ENCODE assay signal across 20 cellular contexts in genomic region chr9:121732383-121732782, GRCh38.
DNase-seq lines count a peak whose midpoint lies in the region; ATAC-seq and TF ChIP-seq lines count a peak whose summit lies in the region.
"Had no signal": no experiment of that assay in that cellular context is flagged by ENCODE, and none has a peak within 500 bp of the region (broad histone marks: within the 10 kb centered on the region; RNA-seq: fewer than 3 reads in every experiment).

No MANE protein-coding gene starts in this region.

- no peak overlapping the region for H3K4me3 ChIP-seq in CD8-positive, alpha-beta memory T cell (ENCODE audit: low read length)
- H3K4me3 ChIP-seq in OCI-LY1 (ENCODE audit: low read depth, low read length, poor library complexity, severe bottlenecking), result no peak overlapping the region
- no peak overlapping the region for H3K4me3 ChIP-seq in lower lobe of right lung
- no peak overlapping the region for H3K4me3 ChIP-seq in stomach
- H3K4me3 ChIP-seq: GM23338, prostate gland had no signal

- H3K9ac ChIP-seq in OCI-LY1 (ENCODE audit: low read length), result no peak overlapping the region; the same call in 1 of the 2 replicates
- H3K9ac ChIP-seq: SK-N-SH had no signal

- no peaks in the 10 kb centered on the region for H3K9me3 ChIP-seq in CD8-positive, alpha-beta memory T cell (ENCODE audit: low read length)
- H3K9me3 ChIP-seq in OCI-LY1 (ENCODE audit: low read length) (no peaks in the 10 kb centered on the region), lower lobe of right lung (no peaks in the 10 kb centered on the region), stomach (no peaks in the 10 kb centered on the region)
- H3K9me3 ChIP-seq: prostate gland, SK-N-SH had no signal

- no peaks in the 10 kb centered on the region for H3K9me3 Mint-ChIP-seq in CD8-positive, alpha-beta memory T cell
- H3K9me3 Mint-ChIP-seq: GM23338, neural crest cell had no signal

- WGBS in stomach, 5 donors, result 75 to 87% (median 79%) methylated on average over 5 of the region's 5 CpGs

- H3K36me3 Mint-ChIP-seq in CD8-positive, alpha-beta memory T cell, result no peaks in the 10 kb centered on the region
- H3K36me3 Mint-ChIP-seq: CD4-positive, CD25-positive, alpha-beta regulatory T cell had no signal

- POLR2A ChIA-PET in CD8-positive, alpha-beta memory T cell (lab: Charles Lee), result no interaction called here

- peaks cover 19% of the 10 kb centered on the region for H3K4me1 ChIP-seq in CD8-positive, alpha-beta memory T cell (ENCODE audit: insufficient read depth, low read length)
- H3K4me1 ChIP-seq in OCI-LY1 (ENCODE audit: insufficient read depth, low read length, severe bottlenecking) (peaks cover 73% of the 10 kb centered on the region), lower lobe of right lung (peaks cover 90% of the 10 kb centered on the region), stomach (peaks cover 68 to 98% (median 89%) of the 10 kb centered on the region in 4 donors)

- H2AFZ ChIP-seq in OCI-LY1 (ENCODE audit: low read length), result no peak overlapping the region
- H2AFZ ChIP-seq: GM23338 had no signal

- H3K4me1 Mint-ChIP-seq in CD8-positive, alpha-beta memory T cell, result peaks cover 38 to 44% (median 43%) of the 10 kb centered on the region in 3 donors

- ATAC-seq in lower lobe of right lung (no peak), GM19455 (IDR thresholded peaks at IDR 0.05; ENCODE audit: unreplicated experiment) (no peak)
- ATAC-seq: GM23338 had no signal

- peaks cover 7 to 19% of the 10 kb centered on the region in 2 donors for H3K27me3 Mint-ChIP-seq in CD8-positive, alpha-beta memory T cell

- H3F3A ChIP-seq in OCI-LY1 (ENCODE audit: insufficient read depth, low read length), result no peaks in the 10 kb centered on the region

- intact Hi-C loops in lower lobe of right lung (cut with DNase I), result no loop called here
- intact Hi-C loops in stomach (cut with DNase I; ENCODE audit: low total_unique reads), result no loop called here

- H3K27ac ChIP-seq in CD8-positive, alpha-beta memory T cell (ENCODE audit: low read depth, low read length), result no peak overlapping the region
- H3K27ac ChIP-seq in OCI-LY1 (ENCODE audit: low read depth, low read length, poor library complexity, severe bottlenecking) (peak overlapping the region; percentile 70), lower lobe of right lung (peak overlapping the region; percentile 48), stomach (peak overlapping the region; percentile 37 to 94 (median 68))
- H3K27ac ChIP-seq: prostate gland had no signal

- H3K36me3 ChIP-seq in CD8-positive, alpha-beta memory T cell (ENCODE audit: insufficient read depth, low read length), result no peaks in the 10 kb centered on the region
- H3K36me3 ChIP-seq in OCI-LY1 (ENCODE audit: insufficient read depth, low read length) (no peaks in the 10 kb centered on the region), lower lobe of right lung (no peaks in the 10 kb centered on the region), stomach (no peaks in the 10 kb centered on the region)
- H3K36me3 ChIP-seq: prostate gland had no signal

- H3K27ac Mint-ChIP-seq in CD8-positive, alpha-beta memory T cell, result peak overlapping the region; percentile 40 to 99 (median 92)
- H3K27ac Mint-ChIP-seq: CD4-positive, CD25-positive, alpha-beta regulatory T cell; GM23338 had no signal

- H3K4me2 ChIP-seq in OCI-LY1 (ENCODE audit: low read length), result no peak overlapping the region; the same call in 1 of the 2 replicates
- H3K4me2 ChIP-seq: GM23338, SK-N-SH had no signal

- no peak for TF ChIP-seq POLR2A in stomach (IDR thresholded peaks at IDR 0.05)

- H3K79me2 ChIP-seq in OCI-LY1 (ENCODE audit: insufficient read depth, low read length), result no peaks in the 10 kb centered on the region

- DNase-seq in CD8-positive, alpha-beta memory T cell, result peak in 1 of 5 donors; percentile 10
- DNase-seq in lower lobe of right lung (no peak), stomach (no peak), NCI-H446 treated with DMSO at 0.1 percent for 48 hours (lab: John Stamatoyannopoulos, UW) (no peak), HuH-7 (ENCODE audit: low spot score) (no peak)
- DNase-seq: activated CD4-positive, alpha-beta T cell treated with anti-CD3 and anti-CD28 coated beads, Interleukin-2, amount 50 U/mL, for 4 hours; aorta; CD4-positive, CD25-positive, alpha-beta regulatory T cell; cerebellar nuclear complex; DMS53; effector CD8-positive, alpha-beta T cell; midbrain; NCI-H1930; RPMI8226; SK-N-SH had no signal

- no peaks in the 10 kb centered on the region for H4K20me1 ChIP-seq in OCI-LY1 (ENCODE audit: insufficient read depth, low read length)

- H3K4me3 Mint-ChIP-seq in CD8-positive, alpha-beta memory T cell, result peak overlapping the region; percentile 8 to 85 (median 73)
- H3K4me3 Mint-ChIP-seq: CD4-positive, CD25-positive, alpha-beta regulatory T cell; GM23338; neural crest cell had no signal

- CTCF ChIA-PET in CD8-positive, alpha-beta memory T cell (lab: Charles Lee), result interaction anchor here (1.1 kb wide), 1 partner anchor 249 kb away, joined by 3 read pairs; no protein-coding TSS in a partner anchor

- H3K27me3 ChIP-seq in CD8-positive, alpha-beta memory T cell (ENCODE audit: insufficient read depth, low read length, poor library complexity, severe bottlenecking), result no peaks in the 10 kb centered on the region
- H3K27me3 ChIP-seq in OCI-LY1 (ENCODE audit: insufficient read depth, low read length), result no peaks in the 10 kb centered on the region
- no peaks in the 10 kb centered on the region for H3K27me3 ChIP-seq in lower lobe of right lung (ENCODE audit: low read depth)
- peaks cover 0 to 5% (median 0%) of the 10 kb centered on the region in 3 donors for H3K27me3 ChIP-seq in stomach

- no peak for TF ChIP-seq CTCF in OCI-LY1 (IDR thresholded peaks at IDR 0.05; ENCODE audit: low read length)
- TF ChIP-seq CTCF in lower lobe of right lung (IDR thresholded peaks at IDR 0.05), result no peak
- no peak for TF ChIP-seq CTCF in stomach (IDR thresholded peaks at IDR 0.05)

- no peaks in the 10 kb centered on the region for H3K9me2 ChIP-seq in OCI-LY1 (ENCODE audit: low read depth, low read length)
- H3K9me2 ChIP-seq: SK-N-SH had no signal

- TF ChIP-seq EP300 in stomach (IDR thresholded peaks at IDR 0.05), result no peak
